In genomic region chr11:83159901-83160865, GRCh38 we compare ENCODE assay signal across 2 cellular contexts.
A peak's percentile ranks its signal among the peaks of the same experiment; 100 is the strongest.
TF ChIP-seq lines count a peak whose summit lies in the region.

No MANE protein-coding gene starts in this region.

TF ChIP-seq in H1, 55 proteins besides CTCF, POLR2A, EP300 and RAD21:
- 0 out of 2 replicates have a peak, but pooled peaks have one; percentile 57 for TF ChIP-seq POLR2AphosphoS5 (IDR thresholded peaks at IDR 0.05; ENCODE audit: low read depth, low read length)
- TF ChIP-seq SAP30 (IDR thresholded peaks at IDR 0.05; ENCODE audit: insufficient read depth, insufficient replicate concordance, low read length), result no peak

TF ChIP-seq in neural cell, 6 proteins besides CTCF, POLR2A, EP300 and RAD21:
- TF ChIP-seq POLR2AphosphoS5 (IDR thresholded peaks at IDR 0.05) (no peak), SMC3 (conservative IDR thresholded peaks at IDR 0.05; ENCODE audit: poor library complexity) (no peak), EZH2 (IDR thresholded peaks at IDR 0.05; ENCODE audit: borderline replicate concordance, insufficient read depth, low read length, poor library complexity, severe bottlenecking) (no peak), TAF1 (IDR thresholded peaks at IDR 0.05; ENCODE audit: low read depth) (no peak), MXI1 (conservative IDR thresholded peaks at IDR 0.05; ENCODE audit: poor library complexity, severe bottlenecking) (no peak), REST (IDR thresholded peaks at IDR 0.05; ENCODE audit: borderline replicate concordance) (no peak)
